ENCODE assay signal across 22 cellular contexts in genomic region chr12:93315385-93315906, GRCh38.
DNase-seq lines count a peak whose midpoint lies in the region; ATAC-seq and TF ChIP-seq lines count a peak whose summit lies in the region.
"Had no signal": no experiment of that assay in that cellular context is flagged by ENCODE, and none has a peak within 500 bp of the region (broad histone marks: within the 10 kb centered on the region; RNA-seq: fewer than 3 reads in every experiment).

No MANE protein-coding gene starts in this region.

- H3K9me3 ChIP-seq in Panc1 (ENCODE audit: control insufficient read depth, insufficient read depth, low read depth, low read length) (no peaks in the 10 kb centered on the region), mucosa of rectum (ENCODE audit: control insufficient read depth in 2 of 2, low read length in 2 of 2) (no peaks in the 10 kb centered on the region), transverse colon (no peaks in the 10 kb centered on the region), SK-N-SH (no peaks in the 10 kb centered on the region)
- H3K9me3 ChIP-seq in effector memory CD4-positive, alpha-beta T cell (ENCODE audit: control insufficient read depth, low read length): no peaks in the 10 kb centered on the region
- H3K9me3 ChIP-seq: BE2C had no signal

- intact Hi-C loops in Panc1 (cut with micrococcal nuclease; ENCODE audit: unreplicated experiment): no loop called here
- intact Hi-C loops in transverse colon (cut with DNase I; ENCODE audit: low total_unique reads): no loop called here

- peaks cover 52% of the 10 kb centered on the region for H3K4me1 Mint-ChIP-seq in HFFc6 (ENCODE audit: low read depth)

- no peaks in the 10 kb centered on the region for H3K36me3 Mint-ChIP-seq in HFFc6 (ENCODE audit: low read depth)
- H3K36me3 Mint-ChIP-seq: T-cell had no signal

- H3K27me3 Mint-ChIP-seq in HFFc6 (ENCODE audit: insufficient read depth): no peaks in the 10 kb centered on the region; the same call in 1 of the 2 replicates
- H3K27me3 Mint-ChIP-seq: CD4-positive, alpha-beta T cell; T-cell had no signal

- 75 to 80% methylated on average over 3 to 9 of the region's 9 CpGs for WGBS in transverse colon (ENCODE audit: low coverage in 1 of 2), 2 donors
- 85% methylated on average over 9 of the region's 9 CpGs for WGBS in SK-N-SH (ENCODE audit: low lambda C conversion rate)

- TF ChIP-seq RAD21 in SK-N-SH (IDR thresholded peaks at IDR 0.05; ENCODE audit: low read length): no peak

- no peaks in the 10 kb centered on the region for H3K9me3 Mint-ChIP-seq in HFFc6
- H3K9me3 Mint-ChIP-seq: CD4-positive, alpha-beta T cell; T-cell had no signal

- H3K27me3 ChIP-seq in Panc1 (ENCODE audit: control insufficient read depth, insufficient read depth, low read length): no peaks in the 10 kb centered on the region
- no peaks in the 10 kb centered on the region for H3K27me3 ChIP-seq in mucosa of rectum (ENCODE audit: control insufficient read depth in 2 of 2, insufficient read depth in 2 of 2, low read length in 2 of 2)
- H3K27me3 ChIP-seq in transverse colon: no peaks in the 10 kb centered on the region
- no peaks in the 10 kb centered on the region for H3K27me3 ChIP-seq in effector memory CD4-positive, alpha-beta T cell (replicated peaks; ENCODE audit: control insufficient read depth, insufficient read depth, low read length, poor library complexity, severe bottlenecking)
- no peaks in the 10 kb centered on the region for H3K27me3 ChIP-seq in SK-N-SH (ENCODE audit: insufficient read depth)
- H3K27me3 ChIP-seq: BE2C had no signal

- in situ Hi-C loops in Panc1 (cut with HindIII; ENCODE audit: low pct_unique_long_range_greater_than_20kb, low sequenced_read_pairs): no loop called here
- in situ Hi-C loops in transverse colon (cut with MboI; ENCODE audit: low pct_ligation_motif_present in 1 of 4, low pct_unique_long_range_greater_than_20kb in 1 of 4, low sequenced_read_pairs in 3 of 4): no loop called here

- H3K9me2 ChIP-seq in SK-N-SH: no peaks in the 10 kb centered on the region

- H3K4me3 ChIP-seq in Panc1 (ENCODE audit: low read depth in 2 of 2, low read length in 2 of 2) (peak overlapping the region; percentile 43 to 61), mucosa of rectum (ENCODE audit: low read length in 2 of 2) (peak overlapping the region; percentile 55 to 71), transverse colon (peak overlapping the region in 2 of 4 donors; percentile 22 to 41), SK-N-SH (ENCODE audit: low read depth in 2 of 2, low read length in 1 of 2) (no peak overlapping the region)
- H3K4me3 ChIP-seq in effector memory CD4-positive, alpha-beta T cell (ENCODE audit: insufficient read depth, low read depth, low read length, poor library complexity, severe bottlenecking): no peak overlapping the region
- H3K4me3 ChIP-seq: GM12878, SK-N-MC had no signal

- DNase-seq in HFFc6 (no peak), Panc1 (ENCODE audit: low read depth, low spot score) (no peak), transverse colon (no peak), HEK293T (ENCODE audit: extremely low spot score) (no peak), SK-N-SH (no peak)
- DNase-seq in effector memory CD4-positive, alpha-beta T cell: no peak
- DNase-seq in activated CD4-positive, alpha-beta T cell treated with anti-CD3 and anti-CD28 coated beads for 1 hour: no peak
- DNase-seq: BE2C; CD4-positive, alpha-beta T cell; GDM1; GOT3; KG1; NCI-H1436 treated with DMSO at 0.1 percent for 48 hours; NCI-H2029 treated with DMSO at 0.1 percent for 48 hours; NCI-H2171 treated with DMSO at 0.1 percent for 48 hours; NCI-H510A treated with DMSO at 0.1 percent for 48 hours; PC-3; Right ventricle myocardium superior; T-cell had no signal

- ATAC-seq in Panc1: no peak
- ATAC-seq: GM12878, PC-3, T-cell had no signal

- H3K4me3 Mint-ChIP-seq in HFFc6: no peak overlapping the region
- H3K4me3 Mint-ChIP-seq: CD4-positive, alpha-beta T cell; T-cell had no signal

- no peak overlapping the region for H3K4me2 ChIP-seq in SK-N-SH

- peaks cover 18% of the 10 kb centered on the region for H3F3A ChIP-seq in SK-N-SH (replicated peaks; ENCODE audit: insufficient read depth)

- no peak for TF ChIP-seq EP300 in transverse colon (IDR thresholded peaks at IDR 0.05; ENCODE audit: low read depth)
- no peak for TF ChIP-seq EP300 in SK-N-SH (IDR thresholded peaks at IDR 0.05; ENCODE audit: borderline replicate concordance in 1 of 2, low read depth in 1 of 2, low read length in 1 of 2)

- no peak overlapping the region for H3K27ac ChIP-seq in Panc1 (ENCODE audit: low read length)
- H3K27ac ChIP-seq in mucosa of rectum (ENCODE audit: low read depth in 2 of 2, low read length in 2 of 2): peak overlapping the region; percentile 80 to 82
- peak overlapping the region; percentile 79 to 86 (median 82) for H3K27ac ChIP-seq in transverse colon
- no peak overlapping the region for H3K27ac ChIP-seq in effector memory CD4-positive, alpha-beta T cell (ENCODE audit: insufficient read depth, low read length, poor library complexity, severe bottlenecking)
- H3K27ac ChIP-seq in SK-N-SH (ENCODE audit: low read depth in 2 of 2, low read length in 1 of 2): no peak overlapping the region

- no peaks in the 10 kb centered on the region for H3K36me3 ChIP-seq in Panc1 (ENCODE audit: control insufficient read depth, insufficient read depth, low read length)
- no peaks in the 10 kb centered on the region for H3K36me3 ChIP-seq in mucosa of rectum (ENCODE audit: control insufficient read depth in 2 of 2, insufficient read depth in 2 of 2, low read length in 2 of 2)
- no peaks in the 10 kb centered on the region for H3K36me3 ChIP-seq in transverse colon
- no peaks in the 10 kb centered on the region for H3K36me3 ChIP-seq in effector memory CD4-positive, alpha-beta T cell (ENCODE audit: control insufficient read depth, insufficient read depth, low read length)
- no peaks in the 10 kb centered on the region for H3K36me3 ChIP-seq in SK-N-SH (replicated peaks in 1 of 2; ENCODE audit: control insufficient read depth in 1 of 2, insufficient read depth in 2 of 2, low read length in 1 of 2)
- H3K36me3 ChIP-seq: BE2C had no signal

- TF ChIP-seq CTCF in HFFc6 (IDR thresholded peaks at IDR 0.05) (no peak), Panc1 (IDR thresholded peaks at IDR 0.05) (no peak), transverse colon (IDR thresholded peaks at IDR 0.05) (no peak), SK-N-SH (IDR thresholded peaks at IDR 0.05) (no peak)

- H2AFZ ChIP-seq in SK-N-SH (ENCODE audit: low read depth): no peak overlapping the region

- BruUV-seq in Panc1 (replicated peaks; lab: Mats Ljungman, UMichigan): no TSS peak

- H3K79me2 ChIP-seq in SK-N-SH (ENCODE audit: insufficient read depth): no peaks in the 10 kb centered on the region

- CTCF ChIA-PET in Panc1 (lab: Charles Lee) (no interaction called here), HEK293T (lab: Yijun Ruan, JAX) (interaction anchor here (0.6 kb wide), 1 partner anchor 17 kb away, joined by 3 read pairs; no protein-coding TSS in a partner anchor), SK-N-SH (lab: Yijun Ruan, JAX) (no interaction called here)

- no peak for TF ChIP-seq POLR2A in transverse colon (IDR thresholded peaks at IDR 0.05)

- POLR2A ChIA-PET in Panc1 (lab: Charles Lee): no interaction called here
- POLR2A ChIA-PET in HEK293T (lab: Yijun Ruan, JAX): no interaction called here
- POLR2A ChIA-PET in SK-N-SH (lab: Yijun Ruan, JAX): no interaction called here

- no peaks in the 10 kb centered on the region for H4K20me1 ChIP-seq in SK-N-SH (ENCODE audit: insufficient read depth)

- H3K27ac Mint-ChIP-seq in HFFc6: peak overlapping the region; percentile 15; the same call in 1 of the 2 replicates
- H3K27ac Mint-ChIP-seq: CD4-positive, alpha-beta T cell; T-cell had no signal

- H3K9ac ChIP-seq in mucosa of rectum (ENCODE audit: low read depth in 1 of 2, low read length in 2 of 2): peak overlapping the region; percentile 29 to 48
- H3K9ac ChIP-seq in SK-N-SH: no peak overlapping the region

- H3K4me1 ChIP-seq in Panc1 (ENCODE audit: control insufficient read depth, insufficient read depth, low read length): peaks cover 11% of the 10 kb centered on the region
- peaks cover 7 to 28% of the 10 kb centered on the region in 2 donors for H3K4me1 ChIP-seq in mucosa of rectum (ENCODE audit: control insufficient read depth in 2 of 2, insufficient read depth in 2 of 2, low read length in 2 of 2)
- peaks cover 3 to 41% (median 9%) of the 10 kb centered on the region in 4 donors for H3K4me1 ChIP-seq in transverse colon
- H3K4me1 ChIP-seq in effector memory CD4-positive, alpha-beta T cell (ENCODE audit: control insufficient read depth, insufficient read depth, low read length, poor library complexity, severe bottlenecking): no peaks in the 10 kb centered on the region
- peaks cover 0 to 32% of the 10 kb centered on the region in 2 experiments; a peak in 3 of 4 replicates for H3K4me1 ChIP-seq in SK-N-SH (ENCODE audit: control insufficient read depth in 1 of 2, insufficient read depth in 2 of 2, low read depth in 1 of 2, low read length in 1 of 2)

TF ChIP-seq in HEK293T, 16 proteins besides CTCF, POLR2A, EP300 and RAD21:
- no peak for TF ChIP-seq LEF1 (IDR thresholded peaks at IDR 0.05; ENCODE audit: borderline replicate concordance)
- no peak for TF ChIP-seq CTBP1 (IDR thresholded peaks at IDR 0.05; ENCODE audit: borderline replicate concordance)
- no peak for TF ChIP-seq L3MBTL2 (conservative IDR thresholded peaks at IDR 0.05)
- TF ChIP-seq PKNOX1 (IDR thresholded peaks at IDR 0.05): no peak

TF ChIP-seq in SK-N-SH, 30 proteins besides CTCF, POLR2A, EP300 and RAD21:
- no peak for TF ChIP-seq TCF12 (IDR thresholded peaks at IDR 0.05)
- no peak for TF ChIP-seq SIN3A (IDR thresholded peaks at IDR 0.05; ENCODE audit: borderline replicate concordance, low read depth, low read length)
- TF ChIP-seq NRF1 (IDR thresholded peaks at IDR 0.05; ENCODE audit: low read depth, low read length): no peak
- TF ChIP-seq, protein P1, sequence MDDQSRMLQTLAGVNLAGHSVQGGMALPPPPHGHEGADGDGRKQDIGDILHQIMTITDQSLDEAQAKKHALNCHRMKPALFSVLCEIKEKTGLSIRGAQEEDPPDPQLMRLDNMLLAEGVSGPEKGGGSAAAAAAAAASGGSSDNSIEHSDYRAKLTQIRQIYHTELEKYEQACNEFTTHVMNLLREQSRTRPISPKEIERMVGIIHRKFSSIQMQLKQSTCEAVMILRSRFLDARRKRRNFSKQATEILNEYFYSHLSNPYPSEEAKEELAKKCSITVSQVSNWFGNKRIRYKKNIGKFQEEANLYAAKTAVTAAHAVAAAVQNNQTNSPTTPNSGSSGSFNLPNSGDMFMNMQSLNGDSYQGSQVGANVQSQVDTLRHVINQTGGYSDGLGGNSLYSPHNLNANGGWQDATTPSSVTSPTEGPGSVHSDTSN (IDR thresholded peaks at IDR 0.05): no peak

Comparison
In these comparisons a context has a peak if more than half of its experiments do, and no peak if none do; other contexts are left out.
1. H3K27ac ChIP-seq: peak in mucosa of rectum (2 of 2) and transverse colon (4 of 4); none in Panc1 (single experiment), effector memory CD4-positive, alpha-beta T cell (single experiment) and SK-N-SH (0 of 2).
2. H3K4me3 ChIP-seq: peak in Panc1 (2 of 2) and mucosa of rectum (2 of 2); none in effector memory CD4-positive, alpha-beta T cell (single experiment) and SK-N-SH (0 of 2).